ENCODE assay signal across 11 cellular contexts in genomic region chr21:29235714-29236197, GRCh38.
A peak's percentile ranks its signal among the peaks of the same experiment; 100 is the strongest.
DNase-seq lines count a peak whose midpoint lies in the region; ATAC-seq, FAIRE-seq and TF ChIP-seq lines count a peak whose summit lies in the region.
"Had no signal": no experiment of that assay in that cellular context is flagged by ENCODE, and none has a peak within 500 bp of the region (broad histone marks: within the 10 kb centered on the region; RNA-seq: fewer than 3 reads in every experiment).

No MANE protein-coding gene starts in this region.

- FAIRE-seq in GM19239 (lab: Jason Lieb, UNC), result peak; percentile 87
- FAIRE-seq: H1 had no signal

- ATAC-seq in HG02970 (IDR thresholded peaks at IDR 0.05; ENCODE audit: low FRiP score, unreplicated experiment) (peak; percentile 38), SK-N-SH treated with all-trans-retinoic acid at 6 μM for 48 hours (no peak)

- intact Hi-C loops in head of caudate nucleus (cut with DNase I), result no loop called here

- DNase-seq in CD1c-positive myeloid dendritic cell (ENCODE audit: extremely low spot score), result peak; percentile 67
- no peak for DNase-seq in GM19239 (ENCODE audit: insufficient read length, low spot score)
- DNase-seq in RPMI7951 (ENCODE audit: low read depth), result peak; percentile 55
- no peak for DNase-seq in cerebellar cortex (ENCODE audit: low spot score)
- DNase-seq in activated CD4-positive, alpha-beta T cell treated with anti-CD3 and anti-CD28 coated beads, Interleukin-2, amount 50 U/mL, for 4 hours, result no peak
- DNase-seq in head of caudate nucleus, result no peak
- DNase-seq: activated gamma-delta T cell treated with Interleukin-2 at 50 U/mL for 16 hours, NCI-H2081 had no signal

TF ChIP-seq in SK-N-SH treated with all-trans-retinoic acid at 6 μM for 48 hours, 23 proteins besides CTCF, POLR2A, EP300 and RAD21:
- TF ChIP-seq PPARA (CRISPR knock-in tag; IDR thresholded peaks at IDR 0.05; ENCODE audit: borderline replicate concordance) (no peak), ISL1 (CRISPR knock-in tag; IDR thresholded peaks at IDR 0.05) (no peak), ZNF565 (CRISPR knock-in tag; conservative IDR thresholded peaks at IDR 0.05; ENCODE audit: low read depth) (no peak), BACH2 (CRISPR knock-in tag; IDR thresholded peaks at IDR 0.05; ENCODE audit: borderline replicate concordance) (no peak), OSR1 (CRISPR knock-in tag; IDR thresholded peaks at IDR 0.05) (no peak), CREB5 (CRISPR knock-in tag; IDR thresholded peaks at IDR 0.05; ENCODE audit: low read depth) (no peak), ZNF70 (CRISPR knock-in tag; IDR thresholded peaks at IDR 0.05) (no peak), CSDC2 (CRISPR knock-in tag; IDR thresholded peaks at IDR 0.05) (no peak), RARB (CRISPR knock-in tag; IDR thresholded peaks at IDR 0.05) (no peak), GLIS3 (CRISPR knock-in tag; IDR thresholded peaks at IDR 0.05) (no peak), POU6F1 (CRISPR knock-in tag; IDR thresholded peaks at IDR 0.05; ENCODE audit: borderline replicate concordance, low read depth) (no peak)
- TF ChIP-seq, protein P1, sequence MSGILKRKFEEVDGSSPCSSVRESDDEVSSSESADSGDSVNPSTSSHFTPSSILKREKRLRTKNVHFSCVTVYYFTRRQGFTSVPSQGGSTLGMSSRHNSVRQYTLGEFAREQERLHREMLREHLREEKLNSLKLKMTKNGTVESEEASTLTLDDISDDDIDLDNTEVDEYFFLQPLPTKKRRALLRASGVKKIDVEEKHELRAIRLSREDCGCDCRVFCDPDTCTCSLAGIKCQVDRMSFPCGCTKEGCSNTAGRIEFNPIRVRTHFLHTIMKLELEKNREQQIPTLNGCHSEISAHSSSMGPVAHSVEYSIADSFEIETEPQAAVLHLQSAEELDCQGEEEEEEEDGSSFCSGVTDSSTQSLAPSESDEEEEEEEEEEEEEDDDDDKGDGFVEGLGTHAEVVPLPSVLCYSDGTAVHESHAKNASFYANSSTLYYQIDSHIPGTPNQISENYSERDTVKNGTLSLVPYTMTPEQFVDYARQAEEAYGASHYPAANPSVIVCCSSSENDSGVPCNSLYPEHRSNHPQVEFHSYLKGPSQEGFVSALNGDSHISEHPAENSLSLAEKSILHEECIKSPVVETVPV (CRISPR knock-in tag; IDR thresholded peaks at IDR 0.05), result no peak
- TF ChIP-seq, protein P2, sequence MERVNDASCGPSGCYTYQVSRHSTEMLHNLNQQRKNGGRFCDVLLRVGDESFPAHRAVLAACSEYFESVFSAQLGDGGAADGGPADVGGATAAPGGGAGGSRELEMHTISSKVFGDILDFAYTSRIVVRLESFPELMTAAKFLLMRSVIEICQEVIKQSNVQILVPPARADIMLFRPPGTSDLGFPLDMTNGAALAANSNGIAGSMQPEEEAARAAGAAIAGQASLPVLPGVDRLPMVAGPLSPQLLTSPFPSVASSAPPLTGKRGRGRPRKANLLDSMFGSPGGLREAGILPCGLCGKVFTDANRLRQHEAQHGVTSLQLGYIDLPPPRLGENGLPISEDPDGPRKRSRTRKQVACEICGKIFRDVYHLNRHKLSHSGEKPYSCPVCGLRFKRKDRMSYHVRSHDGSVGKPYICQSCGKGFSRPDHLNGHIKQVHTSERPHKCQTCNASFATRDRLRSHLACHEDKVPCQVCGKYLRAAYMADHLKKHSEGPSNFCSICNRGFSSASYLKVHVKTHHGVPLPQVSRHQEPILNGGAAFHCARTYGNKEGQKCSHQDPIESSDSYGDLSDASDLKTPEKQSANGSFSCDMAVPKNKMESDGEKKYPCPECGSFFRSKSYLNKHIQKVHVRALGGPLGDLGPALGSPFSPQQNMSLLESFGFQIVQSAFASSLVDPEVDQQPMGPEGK (CRISPR knock-in tag; IDR thresholded peaks at IDR 0.05; ENCODE audit: borderline replicate concordance), result no peak

Comparison
In these comparisons a context has a peak if more than half of its experiments do, and no peak if none do; other contexts are left out.
1. DNase-seq: peak in CD1c-positive myeloid dendritic cell (single experiment) and RPMI7951 (single experiment); none in GM19239 (single experiment), cerebellar cortex (single experiment), activated CD4-positive, alpha-beta T cell treated with anti-CD3 and anti-CD28 coated beads, Interleukin-2, amount 50 U/mL, for 4 hours (0 of 2) and head of caudate nucleus (0 of 42).